19 cellular contexts compared by ENCODE assay signal in the genomic region with DNA sequence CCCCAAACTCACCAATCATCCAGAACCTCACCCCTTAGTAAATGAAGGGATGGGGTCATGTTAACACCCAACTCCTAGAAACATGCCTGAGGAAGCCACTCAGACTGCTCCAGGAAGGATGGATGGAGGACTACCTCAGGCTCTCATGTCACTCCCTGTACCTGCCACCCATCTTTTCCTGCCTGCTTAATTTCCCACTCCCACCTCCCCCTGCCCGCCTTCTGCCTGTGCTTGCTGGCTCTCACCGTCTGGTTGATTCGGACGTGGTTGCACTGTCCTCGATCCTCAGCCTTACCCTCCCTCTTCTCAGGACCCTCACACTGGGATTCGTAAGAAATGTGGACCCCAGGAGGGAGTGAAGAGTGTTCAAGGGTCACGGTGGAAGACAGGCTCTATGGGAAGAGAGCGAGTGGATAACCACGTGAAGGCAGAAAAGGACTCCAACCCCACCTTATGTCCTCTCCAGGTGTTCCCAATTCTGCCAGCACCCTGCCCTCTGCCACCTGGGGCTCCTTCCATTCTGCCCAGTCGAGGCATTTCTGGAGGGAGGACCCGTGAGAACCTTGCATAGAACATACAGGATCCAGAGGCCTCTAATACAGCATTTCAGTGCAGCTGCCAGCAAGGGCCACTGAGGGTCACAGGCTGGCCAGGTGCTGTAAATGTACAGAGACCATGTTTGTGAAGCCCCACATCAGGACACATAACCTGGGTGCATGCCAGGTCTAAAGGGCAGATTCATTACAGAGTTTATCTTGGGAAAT. TPM values are rescaled to one million over a fixed set of nuclear protein-coding genes. Genes with fewer than 3 reads are reported as not detected.
DNase-seq lines count a peak whose midpoint lies in the region; ATAC-seq lines count a peak whose summit lies in the region.
"Had no signal": no experiment of that assay in that cellular context is flagged by ENCODE, and none has a peak within 500 bp of the region (broad histone marks: within the 10 kb centered on the region; RNA-seq: fewer than 3 reads in every experiment).

No MANE protein-coding gene starts in this region.

- H3K4me1 Mint-ChIP-seq in activated T-cell treated with anti-CD3 and anti-CD28 coated beads, Interleukin-2, amount 50 U/mL, for 24 hours (ENCODE audit: low read depth) = peaks cover 45% of the 10 kb centered on the region
- H3K4me1 Mint-ChIP-seq in T-cell = peaks cover 46 to 64% (median 57%) of the 10 kb centered on the region in 3 donors
- peaks cover 35 to 66% (median 46%) of the 10 kb centered on the region in 4 donors for H3K4me1 Mint-ChIP-seq in naive thymus-derived CD8-positive, alpha-beta T cell

- CTCF ChIA-PET in T-cell (lab: Charles Lee) = interaction anchor here in 1 of 2 donors (1.0 to 1.4 kb wide), 2 partner anchors 35 to 101 kb away, joined by 3 to 5 read pairs; a partner anchor contains a TSS

- H3K4me3 Mint-ChIP-seq in activated T-cell treated with anti-CD3 and anti-CD28 coated beads, Interleukin-2, amount 50 U/mL, for 24 hours = no peak overlapping the region
- peak overlapping the region in 1 of 3 donors; percentile 9 for H3K4me3 Mint-ChIP-seq in T-cell
- H3K4me3 Mint-ChIP-seq in naive thymus-derived CD8-positive, alpha-beta T cell = no peak overlapping the region
- H3K4me3 Mint-ChIP-seq: stimulated activated naive CD8-positive, alpha-beta T cell treated with anti-CD3 and anti-CD28 coated beads, Interleukin-15, amount 100 ng/mL, for 72 hours had no signal

- H3K27me3 Mint-ChIP-seq in activated T-cell treated with anti-CD3 and anti-CD28 coated beads, Interleukin-2, amount 50 U/mL, for 24 hours = no peaks in the 10 kb centered on the region
- no peaks in the 10 kb centered on the region for H3K27me3 Mint-ChIP-seq in T-cell
- H3K27me3 Mint-ChIP-seq in naive thymus-derived CD8-positive, alpha-beta T cell = no peaks in the 10 kb centered on the region
- H3K27me3 Mint-ChIP-seq: stimulated activated naive CD8-positive, alpha-beta T cell treated with anti-CD3 and anti-CD28 coated beads, Interleukin-15, amount 100 ng/mL, for 72 hours had no signal

- peak overlapping the region; percentile 84 for H3K27ac Mint-ChIP-seq in activated T-cell treated with anti-CD3 and anti-CD28 coated beads, Interleukin-2, amount 50 U/mL, for 24 hours
- H3K27ac Mint-ChIP-seq in T-cell = peak overlapping the region; percentile 36 to 80
- H3K27ac Mint-ChIP-seq in naive thymus-derived CD8-positive, alpha-beta T cell = peak overlapping the region; percentile 40 to 90 (median 70)

- peaks cover 90% of the 10 kb centered on the region for H3K36me3 Mint-ChIP-seq in activated T-cell treated with anti-CD3 and anti-CD28 coated beads, Interleukin-2, amount 50 U/mL, for 24 hours (ENCODE audit: low read depth)
- peaks cover 69% of the 10 kb centered on the region for H3K36me3 Mint-ChIP-seq in T-cell
- H3K36me3 Mint-ChIP-seq in naive thymus-derived CD8-positive, alpha-beta T cell = peaks cover 0 to 79% (median 8%) of the 10 kb centered on the region in 3 donors

- no peak for ATAC-seq in T-cell (replicated peaks in 1 of 4)
- ATAC-seq in naive thymus-derived CD8-positive, alpha-beta T cell = no peak
- ATAC-seq: stimulated activated naive CD8-positive, alpha-beta T cell treated with anti-CD3 and anti-CD28 coated beads, Interleukin-15, amount 100 ng/mL, for 72 hours had no signal

- POLR2A ChIA-PET in T-cell (lab: Charles Lee) = no interaction called here
- POLR2A ChIA-PET in naive thymus-derived CD8-positive, alpha-beta T cell (lab: Charles Lee) = interaction anchor here (0.8 to 18.3 kb wide), 5 partner anchors 7 to 34 kb away, joined by 4 to 338 read pairs (median 32); a partner anchor contains a TSS

- H3K9me3 Mint-ChIP-seq in activated T-cell treated with anti-CD3 and anti-CD28 coated beads, Interleukin-2, amount 50 U/mL, for 24 hours = no peaks in the 10 kb centered on the region
- H3K9me3 Mint-ChIP-seq in T-cell = no peaks in the 10 kb centered on the region
- H3K9me3 Mint-ChIP-seq in naive thymus-derived CD8-positive, alpha-beta T cell = no peaks in the 10 kb centered on the region
- H3K9me3 Mint-ChIP-seq: stimulated activated naive CD8-positive, alpha-beta T cell treated with anti-CD3 and anti-CD28 coated beads, Interleukin-15, amount 100 ng/mL, for 72 hours had no signal

- no peak for DNase-seq in activated T-cell treated with anti-CD3 and anti-CD28 coated beads, Interleukin-2, amount 50 U/mL, for 24 hours
- no peak for DNase-seq in activated T-cell treated with anti-CD3 and anti-CD28 coated beads, Interleukin-2, amount 50 U/mL, for 48 hours
- DNase-seq in COLO668 (lab: John Stamatoyannopoulos, UW; ENCODE audit: unreplicated experiment) (peak; percentile 4), T-cell (no peak), T1000 (lab: John Stamatoyannopoulos, UW) (no peak), epidermal melanocyte (ENCODE audit: insufficient read length, low spot score) (no peak), posterior vena cava (ENCODE audit: low spot score) (no peak)
- DNase-seq in naive thymus-derived CD8-positive, alpha-beta T cell = no peak
- DNase-seq: caudate nucleus; dermis blood vessel endothelial cell; GF-D8; KG1; NCI-H2171; NCI-H510A treated with DMSO at 0.1 percent for 48 hours; sigmoid colon; stimulated activated CD4-positive, alpha-beta T cell treated with anti-CD3 and anti-CD28 coated beads, Interleukin-15, amount 100 ng/mL, for 24 hours; stimulated activated naive CD8-positive, alpha-beta T cell treated with anti-CD3 and anti-CD28 coated beads, Interleukin-15, amount 100 ng/mL, for 72 hours; T-helper 1 cell had no signal

- intact Hi-C loops in posterior vena cava (cut with DNase I) = no loop called here

RNA-seq across cellular contexts. Expression of a gene that starts 12.9 kb away (rescaled TPM):
- total RNA-seq in T-cell = 100 to 1,000 TPM; 247 to 590 (median 469) TPM
- 100 to 1,000 TPM; 353 to 362 TPM for total RNA-seq in naive thymus-derived CD8-positive, alpha-beta T cell
- polyA plus RNA-seq in naive thymus-derived CD8-positive, alpha-beta T cell = 100 to 1,000 TPM; 202 to 219 (median 206) TPM
- total RNA-seq in posterior vena cava = 1 to 10 TPM; 2.1 to 2.9 TPM
- polyA plus RNA-seq: neural cell had no signal

RNA-seq across cellular contexts. Expression of a gene that starts 13.4 kb away (rescaled TPM):
- 10 to 100 TPM; 48.6 to 69.6 (median 62.3) TPM for total RNA-seq in T-cell
- 10 to 100 TPM; 50.8 to 53.4 TPM for total RNA-seq in naive thymus-derived CD8-positive, alpha-beta T cell
- polyA plus RNA-seq in naive thymus-derived CD8-positive, alpha-beta T cell = 1 to 10 TPM; 1.1 to 1.3 (median 1.2) TPM
- total RNA-seq in posterior vena cava = 10 to 100 TPM; 16.4 to 22.3 TPM

RNA-seq across cellular contexts. Expression of a gene that starts 13.6 kb away (rescaled TPM):
- total RNA-seq in T-cell = 10 to 100 TPM; 36.4 to 94.2 (median 83.9) TPM
- total RNA-seq in naive thymus-derived CD8-positive, alpha-beta T cell = 100 to 1,000 TPM; 112 to 113 TPM
- polyA plus RNA-seq in naive thymus-derived CD8-positive, alpha-beta T cell = 1 to 10 TPM; 2.8 to 3.5 (median 3.1) TPM
- 10 to 100 TPM; 23.7 to 27.4 TPM for total RNA-seq in posterior vena cava

RNA-seq across cellular contexts. Expression of a gene that starts 37.9 kb away (rescaled TPM):
- total RNA-seq in T-cell (10 to 100 TPM; 20.3 to 91.3 (median 74.2) TPM), posterior vena cava (10 to 100 TPM; 33.4 to 38.1 TPM)
- total RNA-seq in naive thymus-derived CD8-positive, alpha-beta T cell = 10 to 100 TPM; 57.8 to 60.4 TPM
- polyA plus RNA-seq in naive thymus-derived CD8-positive, alpha-beta T cell = 10 to 100 TPM in 1 of 3 donors, 1 to 10 TPM in 2; 1.6 to 12.7 (median 3.8) TPM

Comparison
In these comparisons a context has a peak if more than half of its experiments do, and no peak if none do; other contexts are left out.
1. RNA of a gene that starts 12.9 kb away (total RNA-seq): 247 to 590 TPM in T-cell and 353 to 362 TPM in naive thymus-derived CD8-positive, alpha-beta T cell; 2.1 to 2.9 TPM in posterior vena cava; every median in the first group is over 10 times any median in the second.
2. Peak in every context shown above with its lines, with median percentiles within 50 percentile points of each other: H3K27ac Mint-ChIP-seq.